26 cellular contexts compared by ENCODE assay signal in genomic region chr2:183488421-183488820, GRCh38.
"Had no signal": no experiment of that assay in that cellular context is flagged by ENCODE, and none has a peak within 500 bp of the region (broad histone marks: within the 10 kb centered on the region; RNA-seq: fewer than 3 reads in every experiment).

No MANE protein-coding gene starts in this region.

- H3K27me3 ChIP-seq: stomach, suprapubic skin, testis, thyroid gland, tibial artery, tibial nerve, transverse colon, upper lobe of left lung, upper lobe of right lung, uterus, vagina had no signal

- DNase-seq: stimulated activated CD4-positive, alpha-beta T cell treated with anti-CD3 and anti-CD28 coated beads, Interleukin-2, amount 100 ng/mL, for 48 hours; stimulated activated CD4-positive, alpha-beta T cell treated with anti-CD3 and anti-CD28 coated beads, Interleukin-4, amount 100 ng/mL, for 1 hour; stimulated activated CD4-positive, alpha-beta T cell treated with anti-CD3 and anti-CD28 coated beads, Interleukin-4, amount 100 ng/mL, for 24 hours; stimulated activated CD4-positive, alpha-beta T cell treated with anti-CD3 and anti-CD28 coated beads, Interleukin-4, amount 100 ng/mL, for 4 hours; stimulated activated CD8-positive, alpha-beta memory T cell treated with anti-CD3 and anti-CD28 coated beads, Interleukin-4, amount 100 ng/mL, for 48 hours; stimulated activated naive B cell treated with anti-CD40 and anti-IgM and Interleukin-4, amounts not matched to agents 10 μg/mL and 1 μg/mL and 100 μg/mL, for 72 hours; stimulated activated naive CD4-positive, alpha-beta T cell; stimulated activated naive CD4-positive, alpha-beta T cell treated with Interleukin-2 at 50 U/mL for 16 hours; stimulated activated naive CD8-positive, alpha-beta T cell treated with anti-CD3 and anti-CD28 coated beads, Interleukin-15, amount 100 ng/mL, for 72 hours; stimulated activated naive CD8-positive, alpha-beta T cell treated with anti-CD3 and anti-CD28 coated beads, Interleukin-15, Interleukin-2, amounts not matched to agents 100 U/mL and 50 U/mL, for 24 hours; stomach; substantia nigra; testis; thyroid gland; tibial artery; transverse colon; trophoblast cell; upper lobe of left lung; upper lobe of right lung; uterus had no signal

- ATAC-seq: stimulated activated effector memory CD8-positive, alpha-beta T cell treated with anti-CD3 and anti-CD28 coated beads, Interleukin-12 subunit alpha, Interleukin-12 subunit beta, amount 100 ng/mL, for 72 hours; stimulated activated memory B cell treated with anti-CD40 and anti-IgM and Interleukin-4, amounts not matched to agents 10 μg/mL and 1 μg/mL and 100 μg/mL, for 72 hours; stimulated activated naive B cell treated with anti-CD40 and anti-IgM and Interleukin-4, amounts not matched to agents 10 μg/mL and 1 μg/mL and 100 μg/mL, for 72 hours; stimulated activated naive CD8-positive, alpha-beta T cell treated with anti-CD3 and anti-CD28 coated beads, Interleukin-15, amount 100 ng/mL, for 72 hours; stimulated activated naive CD8-positive, alpha-beta T cell treated with anti-CD3 and anti-CD28 coated beads, Interleukin-15, Interleukin-2, amounts not matched to agents 100 U/mL and 50 U/mL, for 24 hours; upper lobe of right lung had no signal

- H3K4me1 ChIP-seq: suprapubic skin, testis, upper lobe of left lung, upper lobe of right lung, uterus, vagina had no signal

- H3K9me3 ChIP-seq: stomach, suprapubic skin, testis, thoracic aorta, thyroid gland, tibial artery, tibial nerve, transverse colon, upper lobe of left lung, upper lobe of right lung, uterus, vagina had no signal

- H3K4me3 ChIP-seq: stomach, suprapubic skin, testis, thoracic aorta, thyroid gland, tibial artery, tibial nerve, transverse colon, upper lobe of left lung, upper lobe of right lung, uterus, vagina had no signal

- H3K36me3 ChIP-seq: stomach, suprapubic skin, thoracic aorta, thyroid gland, tibial artery, tibial nerve, transverse colon, upper lobe of left lung, upper lobe of right lung, uterus, vagina had no signal

- H3K27ac ChIP-seq: stomach, suprapubic skin, testis, thoracic aorta, thyroid gland, tibial artery, tibial nerve, transverse colon, upper lobe of left lung, upper lobe of right lung, uterus, vagina had no signal
